In the genomic region with DNA sequence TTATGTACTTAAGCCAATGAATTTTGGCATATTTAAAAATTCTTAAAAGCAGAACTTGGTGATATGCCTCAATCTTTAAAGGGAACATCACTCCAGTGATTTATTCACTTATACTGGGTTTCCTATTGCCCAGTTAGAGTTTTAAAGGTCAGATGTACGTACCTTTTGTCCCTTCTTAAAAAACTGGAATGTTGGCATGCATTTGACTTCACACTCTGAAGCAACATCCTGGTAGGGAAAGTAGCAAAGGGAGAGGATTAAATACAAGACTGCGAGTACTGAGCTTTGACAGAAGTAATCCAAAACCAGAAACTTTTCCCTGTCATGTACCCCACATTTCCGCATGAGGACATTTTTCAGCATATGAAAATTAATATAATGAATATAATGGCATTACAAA, we compare ENCODE assay signal across 33 cellular contexts. TPM values are rescaled to one million over a fixed set of nuclear protein-coding genes. Genes with fewer than 3 reads are reported as not detected.
"Had no signal": no experiment of that assay in that cellular context is flagged by ENCODE, and none has a peak within 500 bp of the region (broad histone marks: within the 10 kb centered on the region; RNA-seq: fewer than 3 reads in every experiment).

No MANE protein-coding gene starts in this region.

- DNase-seq: heart right ventricle; islet precursor cell; left ventricle myocardium inferior; lower lobe of right lung; midbrain; mucosa of descending colon; naive thymus-derived CD8-positive, alpha-beta T cell; nucleus accumbens; pancreas; posterior cingulate gyrus; retina; right cardiac atrium; sigmoid colon; small intestine; spleen; stimulated activated CD4-positive, alpha-beta T cell treated with anti-CD3 and anti-CD28 coated beads, Interleukin-4, amount 100 ng/mL, for 24 hours; stimulated activated naive CD4-positive, alpha-beta T cell; tibial artery; trophoblast cell; upper lobe of right lung had no signal

- H3K4me1 ChIP-seq: heart right ventricle, left ventricle myocardium inferior, lower lobe of right lung, pancreas, sigmoid colon, suprapubic skin, upper lobe of right lung had no signal

- H3K27me3 Mint-ChIP-seq: naive thymus-derived CD8-positive, alpha-beta T cell; stimulated activated naive CD8-positive, alpha-beta T cell treated with anti-CD3 and anti-CD28 coated beads, Interleukin-15, Interleukin-2, amounts not matched to agents 100 ng/mL and 50 ng/mL, for 24 hours had no signal

- H3K9me3 Mint-ChIP-seq: naive thymus-derived CD8-positive, alpha-beta T cell; nephron; neural crest cell; stimulated activated effector memory CD8-positive, alpha-beta T cell treated with anti-CD3 and anti-CD28 coated beads, Interleukin-12 subunit alpha, Interleukin-12 subunit beta, amount 100 ng/mL, for 72 hours; stimulated activated naive CD8-positive, alpha-beta T cell treated with anti-CD3 and anti-CD28 coated beads, Interleukin-15, Interleukin-2, amounts not matched to agents 100 ng/mL and 50 ng/mL, for 24 hours had no signal

- H3K9me3 ChIP-seq: heart right ventricle, left ventricle myocardium inferior, lower lobe of right lung, mucosa of descending colon, pancreas, prostate gland, sigmoid colon, spleen, suprapubic skin, thoracic aorta, tibial artery, upper lobe of right lung had no signal

- H3K36me3 Mint-ChIP-seq: stimulated activated effector memory CD8-positive, alpha-beta T cell treated with anti-CD3 and anti-CD28 coated beads, Interleukin-12 subunit alpha, Interleukin-12 subunit beta, amount 100 ng/mL, for 72 hours had no signal

- H2AFZ ChIP-seq: hepatocyte had no signal

- H3K4me3 ChIP-seq: heart right ventricle, hepatocyte, left ventricle myocardium inferior, lower lobe of right lung, mucosa of descending colon, pancreas, prostate gland, sigmoid colon, spleen, suprapubic skin, thoracic aorta, tibial artery, upper lobe of right lung had no signal

- H3K27ac ChIP-seq: heart right ventricle, hepatocyte, left ventricle myocardium inferior, lower lobe of right lung, pancreas, prostate gland, sigmoid colon, spleen, suprapubic skin, thoracic aorta, tibial artery, upper lobe of right lung had no signal

- H3K27me3 ChIP-seq: heart right ventricle, hepatocyte, pancreas, sigmoid colon, spleen, suprapubic skin, tibial artery, upper lobe of right lung had no signal

- H3K4me2 ChIP-seq: hepatocyte had no signal

- H3K4me3 Mint-ChIP-seq: naive thymus-derived CD8-positive, alpha-beta T cell; nephron; neural crest cell; stimulated activated effector memory CD8-positive, alpha-beta T cell treated with anti-CD3 and anti-CD28 coated beads, Interleukin-12 subunit alpha, Interleukin-12 subunit beta, amount 100 ng/mL, for 72 hours; stimulated activated naive CD8-positive, alpha-beta T cell treated with anti-CD3 and anti-CD28 coated beads, Interleukin-15, Interleukin-2, amounts not matched to agents 100 ng/mL and 50 ng/mL, for 24 hours had no signal

- FAIRE-seq: pancreas, small intestine, urothelium cell line had no signal

- ATAC-seq: heart right ventricle; lower lobe of right lung; mucosa of descending colon; naive thymus-derived CD8-positive, alpha-beta T cell; pancreas; right cardiac atrium; stimulated activated effector memory CD8-positive, alpha-beta T cell treated with anti-CD3 and anti-CD28 coated beads, Interleukin-12 subunit alpha, Interleukin-12 subunit beta, amount 100 ng/mL, for 72 hours; upper lobe of right lung had no signal

- H3K36me3 ChIP-seq: prostate gland had no signal

- H3K27ac Mint-ChIP-seq: naive thymus-derived CD8-positive, alpha-beta T cell; nephron; stimulated activated effector memory CD8-positive, alpha-beta T cell treated with anti-CD3 and anti-CD28 coated beads, Interleukin-12 subunit alpha, Interleukin-12 subunit beta, amount 100 ng/mL, for 72 hours; stimulated activated naive CD8-positive, alpha-beta T cell treated with anti-CD3 and anti-CD28 coated beads, Interleukin-15, Interleukin-2, amounts not matched to agents 100 ng/mL and 50 ng/mL, for 24 hours had no signal

- H3K4me1 Mint-ChIP-seq: nephron had no signal

RNA-seq across cellular contexts. Expression of a gene that starts 36.7 kb away (rescaled TPM):
- total RNA-seq: heart right ventricle; kidney epithelial cell; left ventricle myocardium inferior; mesenteric fat pad; naive thymus-derived CD8-positive, alpha-beta T cell; neural crest cell; osteoblast; right cardiac atrium; sigmoid colon; spleen; subcutaneous adipose tissue had no signal
- polyA plus RNA-seq: heart right ventricle; naive thymus-derived CD8-positive, alpha-beta T cell; right cardiac atrium; spleen had no signal
